Comparison of ENCODE assay signal across 8 cellular contexts in genomic region chr6:116011520-116011919, GRCh38. TPM values are rescaled to one million over a fixed set of nuclear protein-coding genes. Genes with fewer than 3 reads are reported as not detected.
DNase-seq lines count a peak whose midpoint lies in the region; ATAC-seq and TF ChIP-seq lines count a peak whose summit lies in the region.

No MANE protein-coding gene starts in this region.

- H3K4ac ChIP-seq in IMR-90 (ENCODE audit: low read depth, low read length): peak overlapping the region; percentile 45; the same call in 1 of the 2 replicates

- H2AK5ac ChIP-seq in IMR-90 (ENCODE audit: low read depth, low read length): peak overlapping the region; percentile 17; the same call in 1 of the 2 replicates

- H3K4me1 ChIP-seq in IMR-90 (ENCODE audit: control insufficient read depth, insufficient read depth, low read length) (peaks cover 9% of the 10 kb centered on the region), hepatocyte (ENCODE audit: insufficient read depth) (peaks cover 46% of the 10 kb centered on the region), heart left ventricle (peaks cover 0 to 63% (median 33%) of the 10 kb centered on the region in 12 donors)

- WGBS in IMR-90 (ENCODE audit: extremely low coverage in 2 of 2, insufficient read length in 1 of 2), 2 experiments: no CpG with 5 or more reads among the region's 3 CpGs
- WGBS in hepatocyte (ENCODE audit: low lambda C conversion rate, missing lambda C conversion rate): 76% methylated on average over 3 of the region's 3 CpGs
- 72 to 91% (median 81%) methylated on average over 3 of the region's 3 CpGs for WGBS in heart left ventricle, 4 donors

- H3K4me2 ChIP-seq in IMR-90 (ENCODE audit: low read depth, low read length) (peak overlapping the region; percentile 36; the same call in 1 of the 2 replicates), hepatocyte (peak overlapping the region; percentile 32)

- no peaks in the 10 kb centered on the region for H4K20me1 ChIP-seq in IMR-90 (ENCODE audit: insufficient read depth, low read length)
- no peaks in the 10 kb centered on the region for H4K20me1 ChIP-seq in hepatocyte (ENCODE audit: insufficient read depth, poor library complexity, severe bottlenecking)

- H3K14ac ChIP-seq in IMR-90 (replicated peaks; ENCODE audit: low read depth, low read length): 0 out of 2 replicates have a peak overlapping the region, but pooled peaks have one; percentile 42

- peak overlapping the region; percentile 98 for H4K5ac ChIP-seq in IMR-90 (ENCODE audit: low read depth, low read length)

- peak overlapping the region; percentile 98 for H3K18ac ChIP-seq in IMR-90 (ENCODE audit: low read depth, low read length)

- TF ChIP-seq POLR2A in IMR-90 (IDR thresholded peaks at IDR 0.05; ENCODE audit: low read depth, low read length): no peak
- TF ChIP-seq POLR2A in heart left ventricle (IDR thresholded peaks at IDR 0.05): no peak

- no TSS peak for BruUV-seq in IMR-90 (replicated peaks; lab: Mats Ljungman, UMichigan)

- peaks cover 39% of the 10 kb centered on the region for H3K27me3 Mint-ChIP-seq in T-helper 17 cell

- peaks cover 27% of the 10 kb centered on the region for H3K79me2 ChIP-seq in hepatocyte

- peak; percentile 53 for ATAC-seq in GM21529 (IDR thresholded peaks at IDR 0.05; ENCODE audit: unreplicated experiment)
- ATAC-seq in IMR-90 (ENCODE audit: low read depth): no peak
- no peak for ATAC-seq in heart left ventricle
- no peak for ATAC-seq in T-helper 17 cell

- peak overlapping the region; percentile 93 for H2BK5ac ChIP-seq in IMR-90 (ENCODE audit: low read depth, low read length, poor library complexity, severe bottlenecking)

- H4K91ac ChIP-seq in IMR-90 (ENCODE audit: insufficient read depth, low read depth, low read length): 0 out of 2 replicates have a peak overlapping the region, but pooled peaks have one; percentile 25

- dilution Hi-C loops in IMR-90 (cut with HindIII; ENCODE audit: low sequenced_read_pairs, unreplicated experiment): no loop called here

- H3K9me3 ChIP-seq in IMR-90 (ENCODE audit: control insufficient read depth, insufficient read depth, low read length) (no peaks in the 10 kb centered on the region), hepatocyte (ENCODE audit: low read depth) (no peaks in the 10 kb centered on the region), heart left ventricle (no peaks in the 10 kb centered on the region), T-helper 17 cell (ENCODE audit: control insufficient read depth, low read length, poor library complexity, severe bottlenecking) (no peaks in the 10 kb centered on the region)

- H3K36me3 ChIP-seq in IMR-90 (ENCODE audit: control insufficient read depth, insufficient read depth, low read length): no peaks in the 10 kb centered on the region
- no peaks in the 10 kb centered on the region for H3K36me3 ChIP-seq in hepatocyte (replicated peaks; ENCODE audit: insufficient read depth, low read depth)
- no peaks in the 10 kb centered on the region for H3K36me3 ChIP-seq in heart left ventricle

- H3K9me2 ChIP-seq in hepatocyte (replicated peaks; ENCODE audit: insufficient read depth): no peaks in the 10 kb centered on the region

- DNase-seq in GM12865 (ENCODE audit: low read depth) (peak; percentile 80), IMR-90 (no peak), hepatocyte (ENCODE audit: low spot score) (no peak), T-helper 9 cell (no peak), heart left ventricle (no peak), T-helper 17 cell (no peak), OCI-M2 (lab: John Stamatoyannopoulos, UW; ENCODE audit: unreplicated experiment) (no peak)

- H3K27ac Mint-ChIP-seq in T-helper 17 cell: no peak overlapping the region

- no peak overlapping the region for H3K4me3 Mint-ChIP-seq in T-helper 17 cell

- POLR2A ChIA-PET in IMR-90 (lab: Charles Lee; ENCODE audit: unreplicated experiment): no interaction called here

- H3K79me1 ChIP-seq in IMR-90 (ENCODE audit: low read depth in 1 of 2, low read length in 2 of 2): no peaks in the 10 kb centered on the region

- H3K27me3 ChIP-seq in IMR-90 (ENCODE audit: control insufficient read depth, insufficient read depth, low read length) (no peaks in the 10 kb centered on the region), hepatocyte (no peaks in the 10 kb centered on the region), heart left ventricle (no peaks in the 10 kb centered on the region)

- H2BK15ac ChIP-seq in IMR-90 (ENCODE audit: low read depth, low read length): peak overlapping the region; percentile 72; the same call in 2 of the 3 replicates

- in situ Hi-C loops in IMR-90 (cut with MboI; ENCODE audit: low sequenced_read_pairs): loop anchor here (5.0 kb wide), 1 partner anchor 86 kb away; no protein-coding TSS in a partner anchor

- peaks cover 3% of the 10 kb centered on the region; the same call in 1 of the 2 replicates for H3K9me1 ChIP-seq in IMR-90 (ENCODE audit: insufficient read depth, low read length)

- H2BK20ac ChIP-seq in IMR-90 (ENCODE audit: low read depth, low read length): peak overlapping the region; percentile 51; the same call in 1 of the 2 replicates

- H2AFZ ChIP-seq in IMR-90 (replicated peaks; ENCODE audit: low read length, poor library complexity) (no peak overlapping the region), hepatocyte (no peak overlapping the region)

- TF ChIP-seq CTCF in GM12865 (IDR thresholded peaks at IDR 0.05; ENCODE audit: insufficient read depth, low read depth, low read length, missing control alignments): no peak
- no peak for TF ChIP-seq CTCF in IMR-90 (conservative IDR thresholded peaks at IDR 0.05; ENCODE audit: low read depth, low read length)
- TF ChIP-seq CTCF in hepatocyte (IDR thresholded peaks at IDR 0.05; ENCODE audit: poor library complexity): no peak
- TF ChIP-seq CTCF in heart left ventricle (IDR thresholded peaks at IDR 0.05): no peak

- CTCF ChIA-PET in IMR-90 (lab: Yijun Ruan, JAX): interaction anchor here (0.6 to 2.9 kb wide), 11 partner anchors 19 to 104 kb away, joined by 3 to 13 read pairs (median 4); partner anchors contain the start of gene NT5DC1

- H3K36me3 Mint-ChIP-seq in T-helper 17 cell (ENCODE audit: low read depth): no peaks in the 10 kb centered on the region

- no peak overlapping the region for H2AK9ac ChIP-seq in IMR-90 (replicated peaks; ENCODE audit: low read depth, low read length, poor library complexity)

- no peak for TF ChIP-seq RAD21 in IMR-90 (IDR thresholded peaks at IDR 0.05; ENCODE audit: low read length)

- peak overlapping the region; percentile 75 for H2BK120ac ChIP-seq in IMR-90 (ENCODE audit: low read depth, low read length)

- no peak overlapping the region for H3K56ac ChIP-seq in IMR-90 (ENCODE audit: extremely low read depth, insufficient read depth, low read length)

- H3K9ac ChIP-seq in IMR-90 (ENCODE audit: low read depth, low read length): 0 out of 2 replicates have a peak overlapping the region, but pooled peaks have one; percentile 42

- H3K27ac ChIP-seq in IMR-90 (ENCODE audit: insufficient read depth, low read length) (peak overlapping the region; percentile 67; the same call in 1 of the 2 replicates), hepatocyte (peak overlapping the region; percentile 19), heart left ventricle (peak overlapping the region in 3 of 12 donors; percentile 12 to 37 (median 26))

- 0 out of 4 replicates have a peak overlapping the region, but pooled peaks of 1 of the 2 experiments have one; percentile 1 for H4K8ac ChIP-seq in IMR-90 (ENCODE audit: low read depth in 2 of 2, low read length in 2 of 2)

- H3K4me1 Mint-ChIP-seq in T-helper 17 cell: no peaks in the 10 kb centered on the region

- intact Hi-C loops in IMR-90 (cut with micrococcal nuclease) (loop anchor here (1.0 to 10.0 kb wide), 3 partner anchors 86 to 397 kb away; no protein-coding TSS in a partner anchor), heart left ventricle (cut with DNase I) (loop anchor here in 8 of 10 donors (1.0 to 5.0 kb wide), 8 partner anchors 46 to 89 kb away; partner anchors contain the start of genes NT5DC1 (in 2 of the 8) and FRK (in 1 of the 8))

- H3K4me3 ChIP-seq in GM12865 (ENCODE audit: low read depth, low read length) (no peak overlapping the region), IMR-90 (ENCODE audit: insufficient read depth, low read depth, low read length) (no peak overlapping the region), hepatocyte (no peak overlapping the region), heart left ventricle (no peak overlapping the region)

- H3K23ac ChIP-seq in IMR-90 (ENCODE audit: low read depth, low read length): no peak overlapping the region

TF ChIP-seq in IMR-90, 13 proteins besides CTCF, POLR2A, EP300 and RAD21 (continues in another document):
- TF ChIP-seq MAFK (IDR thresholded peaks at IDR 0.05; ENCODE audit: low read depth, low read length) (no peak), RCOR1 (IDR thresholded peaks at IDR 0.05; ENCODE audit: insufficient replicate concordance, low read length) (no peak), ELK1 (IDR thresholded peaks at IDR 0.05; ENCODE audit: borderline replicate concordance, low read depth, low read length) (no peak), USF2 (IDR thresholded peaks at IDR 0.05; ENCODE audit: low read depth, low read length) (no peak), RFX5 (IDR thresholded peaks at IDR 0.05; ENCODE audit: low read depth, low read length) (no peak), CHD1 (IDR thresholded peaks at IDR 0.05; ENCODE audit: low read depth, low read length) (no peak)

RNA-seq across cellular contexts. Expression of gene FRK, which starts 49.2 kb away (rescaled TPM):
- total RNA-seq in IMR-90 (2012; rRNA removed) (under 0.01 TPM in 2 replicates), hepatocyte (15.3 and 16.9 TPM in 2 replicates), heart left ventricle (10 to 100 TPM in 1 of 9 donors, 1 to 10 TPM in 8; 4.4 to 10.8 (median 6.4) TPM), T-helper 17 cell (under 1 TPM in 1 of 2 donors, not detected in 1; 0.02 TPM)
- polyA plus RNA-seq in IMR-90 (2012; rRNA removed) (under 0.01 and 0.02 TPM in 2 replicates), hepatocyte (2.5 and 2.7 TPM in 2 replicates), heart left ventricle (1 to 10 TPM; 1.4 TPM)
- 0.01 TPM in 1 of 2 replicates, not detected in the other for polyA plus RNA-seq in IMR-90 (2012; cell fraction: cytosol; rRNA removed)
- polyA plus RNA-seq in IMR-90 (2012; cell fraction: nucleus; rRNA removed; ENCODE audit: low replicate concordance): 0.02 and 0.09 TPM in 2 replicates
